Comparison of ENCODE assay signal across 10 cellular contexts in the genomic region with DNA sequence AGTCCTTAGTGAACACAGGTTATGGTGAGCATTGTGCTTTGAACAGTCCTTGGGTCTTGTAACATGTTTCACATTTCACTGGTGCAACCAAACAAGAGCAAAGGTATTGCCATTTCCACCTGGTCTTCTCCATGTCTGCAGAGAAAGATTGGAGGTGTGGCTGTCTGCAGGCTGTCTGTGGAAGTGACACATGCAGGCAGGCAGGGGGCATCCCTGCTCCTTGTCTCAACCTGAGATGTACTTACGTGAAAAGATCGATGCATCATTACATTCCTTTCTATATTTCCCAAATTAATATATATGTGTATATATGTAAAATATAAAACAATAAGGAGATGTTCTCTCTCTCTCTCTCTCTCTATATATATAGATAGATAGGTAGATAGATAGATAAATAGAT. TPM values are rescaled to one million over a fixed set of nuclear protein-coding genes. Genes with fewer than 3 reads are reported as not detected.
A peak's percentile ranks its signal among the peaks of the same experiment; 100 is the strongest.
DNase-seq lines count a peak whose midpoint lies in the region; TF ChIP-seq lines count a peak whose summit lies in the region.
"Had no signal": no experiment of that assay in that cellular context is flagged by ENCODE, and none has a peak within 500 bp of the region (broad histone marks: within the 10 kb centered on the region; RNA-seq: fewer than 3 reads in every experiment).

No MANE protein-coding gene starts in this region.

- H3K27ac ChIP-seq in 22Rv1, result no peak overlapping the region

- TF ChIP-seq CTCF in 22Rv1 (IDR thresholded peaks at IDR 0.05) (peak; percentile 66), GM12872 (IDR thresholded peaks at IDR 0.05; ENCODE audit: insufficient read depth, low read depth, low read length) (peak; percentile 22; the same call in 1 of the 3 replicates)

- DNase-seq in RPMI8226 (peak; percentile 26), glomerular visceral epithelial cell (ENCODE audit: extremely low spot score) (peak; percentile 4), occipital lobe (lab: John Stamatoyannopoulos, UW) (no peak), NCI-H1694 treated with DMSO at 0.1 percent for 48 hours (lab: John Stamatoyannopoulos, UW) (no peak), AG08396 (ENCODE audit: low spot score) (no peak), dedifferentiated amniotic fluid mesenchymal stem cell (ENCODE audit: extremely low spot score) (no peak)
- DNase-seq: KG1 had no signal

RNA-seq across cellular contexts. Expression of a gene that starts 54.3 kb away (rescaled TPM):
- total RNA-seq in occipital lobe, result not detected
- total RNA-seq: T-helper 2 cell treated with Interferon-gamma antibody and Interleukin-4, amounts not matched to agents 100 ng/mL and 5 ng/mL, for 36 hours had no signal

Comparison
In these comparisons a context has a peak if more than half of its experiments do, and no peak if none do; other contexts are left out.
1. DNase-seq: peak in RPMI8226 (single experiment) and glomerular visceral epithelial cell (single experiment); none in occipital lobe (single experiment), NCI-H1694 treated with DMSO at 0.1 percent for 48 hours (single experiment), AG08396 (single experiment) and dedifferentiated amniotic fluid mesenchymal stem cell (single experiment).